In genomic region chr6:31736768-31737314, GRCh38 we compare ENCODE assay signal across 9 cellular contexts. TPM values are rescaled to one million over a fixed set of nuclear protein-coding genes. Genes with fewer than 3 reads are reported as not detected.
A peak's percentile ranks its signal among the peaks of the same experiment; 100 is the strongest.
DNase-seq lines count a peak whose midpoint lies in the region; ATAC-seq, FAIRE-seq and TF ChIP-seq lines count a peak whose summit lies in the region.
"Had no signal": no experiment of that assay in that cellular context is flagged by ENCODE, and none has a peak within 500 bp of the region (broad histone marks: within the 10 kb centered on the region; RNA-seq: fewer than 3 reads in every experiment).

No MANE protein-coding gene starts in this region.

- peak overlapping the region; percentile 91 to 98 (median 96) for H3K27ac Mint-ChIP-seq in CD8-positive, alpha-beta memory T cell

- POLR2A ChIA-PET in CD8-positive, alpha-beta memory T cell (lab: Charles Lee), result interaction anchor here (0.5 to 1.9 kb wide), 6 partner anchors 59 to 451 kb away, joined by 3 to 7 read pairs (median 6); partner anchors contain the start of genes LSM2 and VARS1
- POLR2A ChIA-PET in PC-9 (lab: Charles Lee; ENCODE audit: unreplicated experiment), result interaction anchor here (0.5 to 1.5 kb wide), 7 partner anchors 9 to 161 kb away, joined by 3 to 6 read pairs (median 3); partner anchors contain the start of gene HSPA1B

- H3K79me2 ChIP-seq in PC-9 (ENCODE audit: low read depth), result peaks cover 57% of the 10 kb centered on the region

- 37 to 44% methylated on average over 10 of the region's 10 CpGs for WGBS in pancreas, 2 donors

- peaks cover 20% of the 10 kb centered on the region for H3K36me3 ChIP-seq in CD8-positive, alpha-beta memory T cell (ENCODE audit: insufficient read depth, low read length)
- H3K36me3 ChIP-seq in PC-9 (ENCODE audit: low read depth), result peaks cover 27% of the 10 kb centered on the region
- peaks cover 0 to 17% (median 15%) of the 10 kb centered on the region in 3 donors for H3K36me3 ChIP-seq in pancreas

- ATAC-seq in pancreas, result no peak
- ATAC-seq in sciatic nerve, result no peak

- no peak for FAIRE-seq in pancreas (lab: Jason Lieb, UNC)
- FAIRE-seq in H54 (lab: Jason Lieb, UNC), result no peak
- FAIRE-seq: endometrium had no signal

- CTCF ChIA-PET in CD8-positive, alpha-beta memory T cell (lab: Charles Lee), result interaction anchor here (1.5 to 7.5 kb wide), 5 partner anchors 7 to 150 kb away, joined by 3 to 42 read pairs (median 11); partner anchors contain the start of genes DDAH2 and LSM2
- CTCF ChIA-PET in PC-9 (lab: Charles Lee), result interaction anchor here (3.2 kb wide), 1 partner anchor 33 kb away, joined by 10 read pairs; no protein-coding TSS in a partner anchor

- H3K9me3 Mint-ChIP-seq in CD8-positive, alpha-beta memory T cell, result no peaks in the 10 kb centered on the region

- BruUV-seq in PC-9 (replicated peaks; lab: Mats Ljungman, UMichigan), result TSS peak; percentile 15

- H3K27me3 Mint-ChIP-seq in CD8-positive, alpha-beta memory T cell, result no peaks in the 10 kb centered on the region

- peaks cover 59% of the 10 kb centered on the region for H3F3A ChIP-seq in PC-9 (ENCODE audit: insufficient read depth, low read depth)

- DNase-seq in CD8-positive, alpha-beta memory T cell, result no peak
- DNase-seq in PC-9 (no peak), epithelial cell of prostate (ENCODE audit: low read depth, low spot score) (no peak), pancreas (peak in 1 of 6 donors; percentile 45), RKO (ENCODE audit: low spot score) (no peak), midbrain (lab: John Stamatoyannopoulos, UW) (no peak), sciatic nerve (ENCODE audit: low spot score) (no peak), H54 (ENCODE audit: insufficient read length, low spot score) (no peak)

- no peaks in the 10 kb centered on the region for H3K27me3 ChIP-seq in CD8-positive, alpha-beta memory T cell (ENCODE audit: insufficient read depth, low read length, poor library complexity, severe bottlenecking)
- H3K27me3 ChIP-seq in PC-9 (ENCODE audit: insufficient read depth, low read depth) (no peaks in the 10 kb centered on the region), pancreas (no peaks in the 10 kb centered on the region)

- no peak for TF ChIP-seq POLR2A in H54 (IDR thresholded peaks at IDR 0.05; ENCODE audit: low read depth, low read length)

- H3K9me3 ChIP-seq in CD8-positive, alpha-beta memory T cell (ENCODE audit: low read length), result no peaks in the 10 kb centered on the region
- no peaks in the 10 kb centered on the region for H3K9me3 ChIP-seq in PC-9 (ENCODE audit: insufficient read depth, low read depth)
- no peaks in the 10 kb centered on the region for H3K9me3 ChIP-seq in pancreas

- no peaks in the 10 kb centered on the region for H3K9me2 ChIP-seq in PC-9 (ENCODE audit: insufficient read depth)

- peak overlapping the region; percentile 98 for H3K27ac ChIP-seq in CD8-positive, alpha-beta memory T cell (ENCODE audit: low read depth, low read length)
- H3K27ac ChIP-seq in PC-9 (peak overlapping the region; percentile 73), epithelial cell of prostate (peak overlapping the region; percentile 96), pancreas (peak overlapping the region; percentile 70 to 92 (median 82))

- no peak for TF ChIP-seq CTCF in PC-9 (conservative IDR thresholded peaks at IDR 0.05)
- no peak for TF ChIP-seq CTCF in pancreas (IDR thresholded peaks at IDR 0.05)

- peak overlapping the region; percentile 93 to 99 (median 98) for H3K4me3 Mint-ChIP-seq in CD8-positive, alpha-beta memory T cell

- peaks cover 59 to 85% (median 71%) of the 10 kb centered on the region in 3 donors for H3K4me1 Mint-ChIP-seq in CD8-positive, alpha-beta memory T cell

- peaks cover 58% of the 10 kb centered on the region for H3K4me1 ChIP-seq in CD8-positive, alpha-beta memory T cell (ENCODE audit: insufficient read depth, low read length)
- H3K4me1 ChIP-seq in PC-9 (replicated peaks; ENCODE audit: insufficient read depth) (peaks cover 44% of the 10 kb centered on the region), pancreas (peaks cover 22 to 33% (median 30%) of the 10 kb centered on the region in 3 donors)

- peak overlapping the region; percentile 97 for H3K4me3 ChIP-seq in CD8-positive, alpha-beta memory T cell (ENCODE audit: low read length)
- H3K4me3 ChIP-seq in PC-9, result peak overlapping the region; percentile 86
- H3K4me3 ChIP-seq in pancreas, result peak overlapping the region in 2 of 4 donors; percentile 62 to 69

- H3K36me3 Mint-ChIP-seq in CD8-positive, alpha-beta memory T cell, result peaks cover 0 to 48% (median 4%) of the 10 kb centered on the region in 3 donors

- peak overlapping the region; percentile 75 for H2AFZ ChIP-seq in PC-9

- intact Hi-C loops in PC-9 (cut with micrococcal nuclease; ENCODE audit: unreplicated experiment) (loop anchor here (5.0 to 10.0 kb wide), 2 partner anchors 192 to 240 kb away; partner anchors contain the start of genes ATP6V1G2, DDX39B, MICB and NFKBIL1), pancreas (cut with DNase I) (no loop called here), sciatic nerve (cut with DNase I) (loop anchor here (10.0 kb wide), 1 partner anchor 158 kb away; the partner anchor contains the start of gene EHMT2)

- peak overlapping the region; percentile 83 for H3K4me2 ChIP-seq in PC-9

- peaks cover 21% of the 10 kb centered on the region; the same call in 1 of the 2 replicates for H4K20me1 ChIP-seq in PC-9 (ENCODE audit: insufficient read depth)

RNA-seq across cellular contexts. Expression of gene CLIC1, which starts 0.5 kb away (rescaled TPM):
- total RNA-seq in CD8-positive, alpha-beta memory T cell, result 100 to 1,000 TPM; 377 TPM
- polyA plus RNA-seq in CD8-positive, alpha-beta memory T cell, result 657 TPM
- total RNA-seq in PC-9 (2021) (546 and 599 TPM in 2 replicates), pancreas (100 to 1,000 TPM in 2 of 6 donors, 10 to 100 TPM in 4; 61.0 to 150 (median 80.8) TPM), sciatic nerve (239 TPM)
- 100 to 1,000 TPM in 1 of 2 donors, 10 to 100 TPM in 1; 91.8 to 154 TPM for polyA plus RNA-seq in pancreas

RNA-seq across cellular contexts. Expression of gene MSH5, which starts 3.0 kb away (rescaled TPM):
- 10 to 100 TPM; 36.4 to 39.8 TPM for total RNA-seq in CD8-positive, alpha-beta memory T cell
- 2.0 TPM for polyA plus RNA-seq in CD8-positive, alpha-beta memory T cell
- total RNA-seq in PC-9 (2021) (50.0 and 68.8 TPM in 2 replicates), pancreas (1 to 10 TPM; 2.2 to 7.6 (median 5.3) TPM), sciatic nerve (21.2 TPM)
- 10 to 100 TPM; 11.3 to 17.4 TPM for polyA plus RNA-seq in pancreas

RNA-seq across cellular contexts. Expression of gene DDAH2, which starts 7.7 kb away (rescaled TPM):
- total RNA-seq in CD8-positive, alpha-beta memory T cell, result 1 to 10 TPM; 4.1 to 4.9 TPM
- polyA plus RNA-seq in CD8-positive, alpha-beta memory T cell, result 26.3 TPM
- total RNA-seq in PC-9 (2021) (58.3 and 99.6 TPM in 2 replicates), pancreas (10 to 100 TPM in 4 of 6 donors, 1 to 10 TPM in 2; 6.5 to 32.8 (median 13.0) TPM), sciatic nerve (124 TPM)
- 10 to 100 TPM; 58.2 to 68.8 TPM for polyA plus RNA-seq in pancreas

RNA-seq across cellular contexts. Expression of gene MPIG6B, which starts 13.7 kb away (rescaled TPM):
- not detected for total RNA-seq in CD8-positive, alpha-beta memory T cell
- polyA plus RNA-seq in CD8-positive, alpha-beta memory T cell, result 0.08 TPM
- 0.43 and 0.59 TPM in 2 replicates for total RNA-seq in PC-9 (2021)
- under 1 TPM in 1 of 6 donors, not detected in 5; 0.06 TPM for total RNA-seq in pancreas
- polyA plus RNA-seq in pancreas, result under 1 TPM in 1 of 2 donors, not detected in 1; 0.05 TPM
- 0.62 TPM for total RNA-seq in sciatic nerve

RNA-seq across cellular contexts. Expression of gene LY6G6C, which starts 15.3 kb away (rescaled TPM):
- not detected for total RNA-seq in CD8-positive, alpha-beta memory T cell
- polyA plus RNA-seq in CD8-positive, alpha-beta memory T cell, result not detected
- total RNA-seq in PC-9 (2021), result 1.2 and 2.1 TPM in 2 replicates
- total RNA-seq in pancreas, result not detected
- polyA plus RNA-seq in pancreas, result not detected
- total RNA-seq in sciatic nerve, result 0.71 TPM

Comparison
In these comparisons a context has a peak if more than half of its experiments do, and no peak if none do; other contexts are left out.
1. intact Hi-C loops: an anchor here in PC-9 (5.0 to 10.0 kb wide) and sciatic nerve (10.0 kb wide); none called in pancreas.